Comparison of ENCODE assay signal across 17 cellular contexts in the genomic region with DNA sequence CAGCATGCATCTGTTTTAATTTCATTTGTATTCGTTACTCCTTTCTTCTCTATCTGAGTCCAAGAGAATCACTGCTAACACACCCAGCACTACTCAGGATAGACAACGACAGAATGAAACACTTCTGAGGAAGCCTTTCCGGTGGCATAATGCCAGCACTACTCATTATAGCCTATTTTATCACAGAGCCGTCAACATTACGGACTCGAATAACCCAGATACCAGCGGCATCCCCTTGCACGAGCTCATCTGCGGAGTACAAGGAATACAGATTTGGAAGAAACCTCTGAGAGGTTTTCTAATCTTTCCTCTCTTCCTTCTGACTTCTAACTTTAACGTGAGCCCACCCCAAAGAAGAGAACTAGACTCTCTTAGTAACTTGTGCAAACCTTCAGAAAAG.
DNase-seq lines count a peak whose midpoint lies in the region; ATAC-seq, FAIRE-seq and TF ChIP-seq lines count a peak whose summit lies in the region.
"Had no signal": no experiment of that assay in that cellular context is flagged by ENCODE, and none has a peak within 500 bp of the region (broad histone marks: within the 10 kb centered on the region; RNA-seq: fewer than 3 reads in every experiment).

No MANE protein-coding gene starts in this region.

- H3K9ac ChIP-seq in kidney (ENCODE audit: low read length in 2 of 2) (no peak overlapping the region), smooth muscle cell (ENCODE audit: low read depth) (no peak overlapping the region)

- peaks cover 22% of the 10 kb centered on the region for H3K4me1 ChIP-seq in GM23338 (ENCODE audit: insufficient read depth)
- no peaks in the 10 kb centered on the region for H3K4me1 ChIP-seq in kidney (ENCODE audit: control insufficient read depth in 1 of 2, insufficient read depth in 1 of 2, low read depth in 1 of 2, low read length in 2 of 2)
- H3K4me1 ChIP-seq in smooth muscle cell (ENCODE audit: low read depth): peaks cover 11% of the 10 kb centered on the region
- peaks cover 0 to 20% (median 6%) of the 10 kb centered on the region in 6 donors for H3K4me1 ChIP-seq in spleen

- H3K27ac Mint-ChIP-seq in GM23338 (no peak overlapping the region), WTC11 (no peak overlapping the region)
- H3K27ac Mint-ChIP-seq: stimulated activated naive CD8-positive, alpha-beta T cell treated with anti-CD3 and anti-CD28 coated beads, Interleukin-15, amount 100 ng/mL, for 72 hours had no signal

- intact Hi-C loops in kidney (cut with DNase I): no loop called here
- intact Hi-C loops in spleen (cut with DNase I; ENCODE audit: low total_unique reads): no loop called here

- H3K27ac ChIP-seq in GM23338 (ENCODE audit: low read depth) (no peak overlapping the region), layer of hippocampus (ENCODE audit: low read depth, low read length) (peak overlapping the region; percentile 88), kidney (ENCODE audit: low read depth in 2 of 2, low read length in 2 of 2) (no peak overlapping the region), smooth muscle cell (ENCODE audit: low read depth) (no peak overlapping the region), spleen (no peak overlapping the region)
- H3K27ac ChIP-seq: ascending aorta, HL-60, skin epidermis, VCaP had no signal

- TF ChIP-seq CTCF in GM23338 (conservative IDR thresholded peaks at IDR 0.05; ENCODE audit: low read depth in 2 of 2) (no peak), WTC11 (IDR thresholded peaks at IDR 0.05) (no peak), kidney (IDR thresholded peaks at IDR 0.05; ENCODE audit: borderline replicate concordance, extremely low read depth, insufficient read depth) (no peak), smooth muscle cell (IDR thresholded peaks at IDR 0.05; ENCODE audit: borderline replicate concordance, insufficient read depth, poor library complexity, severe bottlenecking) (no peak), spleen (IDR thresholded peaks at IDR 0.05 in 8 of 11, conservative IDR thresholded peaks at IDR 0.05 in 3 of 11) (no peak)

- ATAC-seq in GM23338 (no peak), WTC11 (no peak)
- ATAC-seq: stimulated activated naive CD8-positive, alpha-beta T cell treated with anti-CD3 and anti-CD28 coated beads, Interleukin-15, amount 100 ng/mL, for 72 hours had no signal

- no peaks in the 10 kb centered on the region for H3K9me2 ChIP-seq in GM23338 (ENCODE audit: insufficient read depth)

- H3F3A ChIP-seq in GM23338 (replicated peaks; ENCODE audit: low read depth): no peaks in the 10 kb centered on the region
- no peaks in the 10 kb centered on the region for H3F3A ChIP-seq in smooth muscle cell (ENCODE audit: low read depth)

- H3K9me3 Mint-ChIP-seq in GM23338 (no peaks in the 10 kb centered on the region), WTC11 (no peaks in the 10 kb centered on the region)
- H3K9me3 Mint-ChIP-seq: stimulated activated naive CD8-positive, alpha-beta T cell treated with anti-CD3 and anti-CD28 coated beads, Interleukin-15, amount 100 ng/mL, for 72 hours had no signal

- H3K36me3 Mint-ChIP-seq in GM23338 (ENCODE audit: low read depth) (no peaks in the 10 kb centered on the region; the same call in 2 of the 3 replicates), WTC11 (no peaks in the 10 kb centered on the region)

- H3K36me3 ChIP-seq in GM23338 (ENCODE audit: insufficient read depth) (no peaks in the 10 kb centered on the region), kidney (ENCODE audit: control insufficient read depth in 1 of 2, insufficient read depth in 2 of 2, low read length in 2 of 2) (no peaks in the 10 kb centered on the region), smooth muscle cell (ENCODE audit: low read depth) (no peaks in the 10 kb centered on the region), spleen (no peaks in the 10 kb centered on the region)
- H3K36me3 ChIP-seq: ascending aorta had no signal

- H3K4me3 ChIP-seq in GM23338 (peak overlapping the region; percentile 68), kidney (ENCODE audit: low read length in 2 of 2) (no peak overlapping the region), smooth muscle cell (no peak overlapping the region), spleen (no peak overlapping the region)
- H3K4me3 ChIP-seq: ascending aorta, skin epidermis had no signal

- FAIRE-seq in kidney (lab: Jason Lieb, UNC): no peak

- DNase-seq in A172 (ENCODE audit: low spot score) (peak; percentile 8), GM23338 (ENCODE audit: low spot score) (no peak), WTC11 (ENCODE audit: low spot score) (no peak), kidney (no peak), UCSD-AML1 (lab: John Stamatoyannopoulos, UW; ENCODE audit: unreplicated experiment) (no peak), smooth muscle cell (lab: John Stamatoyannopoulos, UW; ENCODE audit: unreplicated experiment) (no peak), spleen (no peak)
- DNase-seq: activated effector memory CD4-positive, alpha-beta T cell treated with anti-CD3 and anti-CD28 coated beads, Interleukin-2, amount 50 U/mL, for 16 hours; AML-193; DMS79; OCI-M1; stimulated activated naive CD8-positive, alpha-beta T cell treated with anti-CD3 and anti-CD28 coated beads, Interleukin-15, amount 100 ng/mL, for 72 hours had no signal

- H3K4me1 Mint-ChIP-seq in GM23338: peaks cover 20% of the 10 kb centered on the region; the same call in 2 of the 3 replicates
- H3K4me1 Mint-ChIP-seq in WTC11: peaks cover 19% of the 10 kb centered on the region
- H3K4me1 Mint-ChIP-seq: stimulated activated naive CD8-positive, alpha-beta T cell treated with anti-CD3 and anti-CD28 coated beads, Interleukin-15, amount 100 ng/mL, for 72 hours had no signal

- H3K27me3 ChIP-seq in GM23338 (ENCODE audit: insufficient read depth): peaks cover 58% of the 10 kb centered on the region
- no peaks in the 10 kb centered on the region for H3K27me3 ChIP-seq in layer of hippocampus (ENCODE audit: control insufficient read depth, insufficient read depth, low read length)
- H3K27me3 ChIP-seq in smooth muscle cell (ENCODE audit: low read depth): peaks cover 95% of the 10 kb centered on the region
- peaks cover 0 to 89% (median 46%) of the 10 kb centered on the region in 7 donors for H3K27me3 ChIP-seq in spleen (replicated peaks in 1 of 7)
- H3K27me3 ChIP-seq: ascending aorta had no signal

- H3K79me2 ChIP-seq in GM23338 (replicated peaks; ENCODE audit: insufficient read depth) (no peaks in the 10 kb centered on the region), smooth muscle cell (ENCODE audit: low read depth) (no peaks in the 10 kb centered on the region)

- H3K4me3 Mint-ChIP-seq in GM23338 (peak overlapping the region; percentile 73), WTC11 (peak overlapping the region; percentile 60)
- H3K4me3 Mint-ChIP-seq: stimulated activated naive CD8-positive, alpha-beta T cell treated with anti-CD3 and anti-CD28 coated beads, Interleukin-15, amount 100 ng/mL, for 72 hours had no signal

- 42% methylated on average over 10 of the region's 10 CpGs for WGBS in smooth muscle cell (ENCODE audit: low lambda C conversion rate)
- 22 to 35% (median 27%) methylated on average over 10 of the region's 10 CpGs for WGBS in spleen, 5 donors

- H3K27me3 Mint-ChIP-seq in GM23338 (ENCODE audit: insufficient read depth, low read depth, poor library complexity) (peaks cover 47% of the 10 kb centered on the region), WTC11 (ENCODE audit: low read depth) (peaks cover 92% of the 10 kb centered on the region)

- no peak for TF ChIP-seq POLR2A in spleen (IDR thresholded peaks at IDR 0.05)

- peak overlapping the region; percentile 70 for H2AFZ ChIP-seq in GM23338
- H2AFZ ChIP-seq in smooth muscle cell (ENCODE audit: low read depth): no peak overlapping the region

- CTCF ChIA-PET in WTC11 (lab: Charles Lee): no interaction called here

- POLR2A ChIA-PET in WTC11 (lab: Charles Lee): no interaction called here

- H3K9me3 ChIP-seq in kidney (ENCODE audit: control insufficient read depth in 1 of 2, low read length in 2 of 2): no peaks in the 10 kb centered on the region
- H3K9me3 ChIP-seq in smooth muscle cell (replicated peaks; ENCODE audit: low read depth): no peaks in the 10 kb centered on the region
- no peaks in the 10 kb centered on the region for H3K9me3 ChIP-seq in spleen
- H3K9me3 ChIP-seq: ascending aorta had no signal

- H3K4me2 ChIP-seq in GM23338 (peak overlapping the region; percentile 82), smooth muscle cell (no peak overlapping the region)

- no peaks in the 10 kb centered on the region; the same call in none of the 2 replicates for H4K20me1 ChIP-seq in GM23338 (replicated peaks; ENCODE audit: insufficient read depth)
- no peaks in the 10 kb centered on the region for H4K20me1 ChIP-seq in smooth muscle cell (ENCODE audit: low read depth)

TF ChIP-seq in GM23338, 12 proteins besides CTCF, POLR2A, EP300 and RAD21 (continues in another document):
- TF ChIP-seq EZH2 (IDR thresholded peaks at IDR 0.05; ENCODE audit: low read depth, unreplicated experiment) (no peak), ZNF331 (CRISPR knock-in tag; IDR thresholded peaks at IDR 0.05; ENCODE audit: low read depth) (no peak)

TF ChIP-seq in WTC11, 78 proteins besides CTCF, POLR2A, EP300 and RAD21 (continues in another document):
- TF ChIP-seq FOXP4 (CRISPR knock-in tag; IDR thresholded peaks at IDR 0.05) (no peak), MXD4 (CRISPR knock-in tag; IDR thresholded peaks at IDR 0.05; ENCODE audit: borderline replicate concordance) (no peak), HMGA2 (CRISPR knock-in tag; IDR thresholded peaks at IDR 0.05) (no peak), ETV6 (CRISPR knock-in tag; IDR thresholded peaks at IDR 0.05) (no peak), ZNF317 (CRISPR knock-in tag; IDR thresholded peaks at IDR 0.05; ENCODE audit: borderline replicate concordance, low read depth) (no peak), ZNF396 (CRISPR knock-in tag; IDR thresholded peaks at IDR 0.05; ENCODE audit: borderline replicate concordance) (no peak)
